In the genomic region with DNA sequence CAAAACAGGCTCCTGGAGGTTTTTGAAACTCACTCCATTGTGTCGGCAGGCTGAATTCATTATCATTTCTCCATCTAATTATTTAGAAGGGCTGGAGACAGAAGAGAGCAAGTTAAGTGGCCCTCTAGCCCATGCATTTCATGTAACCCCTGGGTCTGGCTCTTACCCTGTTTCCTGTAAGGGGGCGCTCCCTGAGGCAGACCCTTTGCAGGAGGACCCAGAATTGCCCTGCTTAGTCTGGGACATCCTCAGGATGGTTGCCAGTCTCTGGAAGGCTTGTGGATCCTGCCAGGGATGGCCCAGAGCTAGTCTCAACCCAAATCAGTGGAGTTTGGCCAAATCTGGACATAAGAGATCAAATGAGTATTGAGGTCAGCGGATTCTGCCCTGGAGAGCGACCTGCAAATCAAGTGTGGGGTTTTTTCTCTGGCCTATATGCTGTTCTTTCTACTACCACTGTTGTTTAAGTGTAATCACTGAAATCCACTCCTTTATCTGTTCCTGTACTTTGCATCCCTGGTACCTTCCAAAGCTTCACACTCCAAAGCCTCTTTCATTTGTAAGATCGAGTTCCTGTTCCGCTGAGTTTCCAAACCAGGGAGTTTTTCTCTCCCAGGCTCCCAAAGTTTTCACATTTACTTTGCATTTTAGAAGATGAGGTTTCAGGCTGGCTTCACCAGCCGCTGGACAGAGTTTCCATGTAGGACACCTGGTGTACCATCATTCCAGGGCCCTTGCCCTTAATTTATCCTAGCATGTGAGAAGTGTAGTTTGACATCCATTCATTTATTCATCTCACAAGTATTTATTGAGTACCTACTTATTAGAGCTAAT, we compare ENCODE assay signal across 10 cellular contexts. TPM values are rescaled to one million over a fixed set of nuclear protein-coding genes. Genes with fewer than 3 reads are reported as not detected.
DNase-seq lines count a peak whose midpoint lies in the region; ATAC-seq, FAIRE-seq and TF ChIP-seq lines count a peak whose summit lies in the region.
"Had no signal": no experiment of that assay in that cellular context is flagged by ENCODE, and none has a peak within 500 bp of the region (broad histone marks: within the 10 kb centered on the region; RNA-seq: fewer than 3 reads in every experiment).

No MANE protein-coding gene starts in this region.

- H3K27ac ChIP-seq in kidney (ENCODE audit: low read depth in 2 of 2, low read length in 2 of 2) = peak overlapping the region; percentile 60 to 93
- peak overlapping the region; percentile 93 to 95 for H3K27ac ChIP-seq in small intestine (ENCODE audit: low read depth in 1 of 2, low read length in 1 of 2)
- H3K27ac ChIP-seq: KMS-11 had no signal

- no peaks in the 10 kb centered on the region for H3K27me3 ChIP-seq in small intestine (ENCODE audit: control insufficient read depth in 2 of 2, insufficient read depth in 2 of 2, low read length in 2 of 2)

- peak; percentile 52 for DNase-seq in HT-29 (ENCODE audit: low spot score)
- no peak for DNase-seq in kidney
- DNase-seq in small intestine = peak; percentile 50
- no peak for DNase-seq in NOMO-1 (lab: John Stamatoyannopoulos, UW; ENCODE audit: unreplicated experiment in 2 of 2)

- H3K36me3 Mint-ChIP-seq in activated naive CD8-positive, alpha-beta T cell = no peaks in the 10 kb centered on the region

- no peaks in the 10 kb centered on the region for H3K9me3 Mint-ChIP-seq in activated naive CD8-positive, alpha-beta T cell (ENCODE audit: low read depth)

- WGBS in small intestine, 3 donors = 22 to 55% (median 36%) methylated on average over 7 of the region's 7 CpGs

- H3K4me3 ChIP-seq in kidney (ENCODE audit: low read length in 2 of 2) (peak overlapping the region; percentile 0 to 2), small intestine (ENCODE audit: low read depth in 1 of 2, low read length in 2 of 2) (peak overlapping the region in 1 of 2 donors; percentile 0)

- H3K27me3 Mint-ChIP-seq in activated naive CD8-positive, alpha-beta T cell = no peaks in the 10 kb centered on the region

- H3K9ac ChIP-seq in kidney (ENCODE audit: low read length in 2 of 2) = peak overlapping the region in 1 of 2 donors; percentile 38
- H3K9ac ChIP-seq: KMS-11 had no signal

- peaks cover 47 to 84% of the 10 kb centered on the region in 2 donors for H3K4me1 ChIP-seq in kidney (ENCODE audit: control insufficient read depth in 1 of 2, insufficient read depth in 1 of 2, low read depth in 1 of 2, low read length in 2 of 2)
- H3K4me1 ChIP-seq in small intestine (ENCODE audit: control insufficient read depth in 2 of 2, insufficient read depth in 1 of 2, low read depth in 1 of 2, low read length in 1 of 2) = peaks cover 2 to 31% of the 10 kb centered on the region in 2 donors

- peaks cover 94% of the 10 kb centered on the region for H3K4me1 Mint-ChIP-seq in activated naive CD8-positive, alpha-beta T cell (ENCODE audit: low read depth)

- H3K4me3 Mint-ChIP-seq in activated naive CD8-positive, alpha-beta T cell = peak overlapping the region; percentile 48

- TF ChIP-seq CTCF in kidney (IDR thresholded peaks at IDR 0.05; ENCODE audit: borderline replicate concordance, extremely low read depth, insufficient read depth) = no peak

- ATAC-seq in GM21447 (IDR thresholded peaks at IDR 0.05; ENCODE audit: unreplicated experiment) (no peak), HG03378 (IDR thresholded peaks at IDR 0.05; ENCODE audit: unreplicated experiment) (no peak), esophagus mucosa (no peak)

- H3K9me3 ChIP-seq in kidney (ENCODE audit: control insufficient read depth in 1 of 2, low read length in 2 of 2) (no peaks in the 10 kb centered on the region), small intestine (ENCODE audit: control insufficient read depth, low read depth) (no peaks in the 10 kb centered on the region)

- H3K36me3 ChIP-seq in kidney (ENCODE audit: control insufficient read depth in 1 of 2, insufficient read depth in 2 of 2, low read length in 2 of 2) (no peaks in the 10 kb centered on the region), small intestine (ENCODE audit: control insufficient read depth in 2 of 2, insufficient read depth in 2 of 2, low read length in 2 of 2) (no peaks in the 10 kb centered on the region)

- intact Hi-C loops in kidney (cut with DNase I) = loop anchor here (10.0 kb wide), 1 partner anchor 345 kb away; no protein-coding TSS in a partner anchor

- FAIRE-seq in kidney (lab: Jason Lieb, UNC) (no peak), small intestine (lab: Jason Lieb, UNC) (no peak)
- FAIRE-seq: islet of Langerhans had no signal

- H3K27ac Mint-ChIP-seq in activated naive CD8-positive, alpha-beta T cell = peak overlapping the region; percentile 87

RNA-seq across cellular contexts. Expression of a gene that starts 6.3 kb away (rescaled TPM):
- 74.3 and 76.6 TPM in 2 replicates for total RNA-seq in HT-29 (2014; rRNA removed; shearing (Covaris generic))
- 87.7 TPM for total RNA-seq in kidney
- 9.3 TPM for polyA plus RNA-seq in kidney (ENCODE audit: insufficient read depth, low read depth, low replicate concordance)
- 10 to 100 TPM; 32.0 to 35.1 (median 33.8) TPM for polyA plus RNA-seq in small intestine
- 77.8 TPM for total RNA-seq in esophagus mucosa

Comparison
In these comparisons a context has a peak if more than half of its experiments do, and no peak if none do; other contexts are left out.
1. DNase-seq: peak in HT-29 (single experiment) and small intestine (single experiment); none in kidney (single experiment) and NOMO-1 (0 of 2).